In the genomic region with DNA sequence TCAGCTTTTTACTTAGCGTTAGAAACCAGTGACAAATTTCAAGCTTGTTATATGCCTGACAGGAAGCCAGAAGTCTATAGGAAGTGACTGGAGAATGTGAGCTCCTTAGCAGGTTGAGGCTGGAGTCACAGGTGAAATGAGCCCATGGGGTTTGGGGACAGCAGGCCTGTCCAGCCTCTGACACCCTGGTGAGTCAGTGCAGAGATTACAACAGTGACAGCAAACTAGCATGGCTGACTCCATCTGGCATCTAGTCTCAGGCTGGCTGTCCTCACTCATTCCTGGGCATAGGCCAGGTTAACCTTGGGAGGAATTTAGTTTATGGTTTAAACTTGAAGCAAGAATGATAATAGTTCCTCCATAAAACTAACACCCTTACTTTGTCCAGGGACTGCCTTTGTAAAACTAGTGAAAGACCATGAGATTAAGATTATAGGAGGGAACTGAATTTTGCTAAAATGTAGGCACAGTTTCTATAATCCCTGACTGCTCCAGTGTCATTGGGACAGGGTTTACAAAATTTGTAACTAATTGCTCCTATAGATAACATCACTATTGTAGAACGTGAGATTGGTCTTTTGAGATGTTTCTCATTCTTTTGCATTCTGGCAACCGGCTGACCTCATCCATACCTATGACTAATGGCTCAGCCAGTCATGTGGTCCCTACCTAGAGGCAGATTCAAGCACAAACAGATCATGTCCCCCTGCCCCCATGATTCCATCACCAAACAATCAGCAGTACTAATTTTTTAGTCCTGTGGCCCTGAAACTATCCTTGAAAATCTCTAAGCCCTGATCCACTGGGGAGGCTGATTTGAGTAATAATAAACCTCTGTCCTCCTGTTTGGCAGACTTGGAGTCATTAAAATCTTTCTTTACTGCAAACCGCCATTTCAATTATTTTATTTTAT, we compare ENCODE assay signal across 3 cellular contexts.
TF ChIP-seq lines count a peak whose summit lies in the region.
"Not testable (repeated sequence)": the region's sequence is repeated elsewhere in the genome, so short reads cannot be mapped to it uniquely, and the experiment has no call there.

No MANE protein-coding gene starts in this region.

TF ChIP-seq in IMR-90, 13 proteins besides CTCF, POLR2A, EP300 and RAD21:
- TF ChIP-seq, protein P1, sequence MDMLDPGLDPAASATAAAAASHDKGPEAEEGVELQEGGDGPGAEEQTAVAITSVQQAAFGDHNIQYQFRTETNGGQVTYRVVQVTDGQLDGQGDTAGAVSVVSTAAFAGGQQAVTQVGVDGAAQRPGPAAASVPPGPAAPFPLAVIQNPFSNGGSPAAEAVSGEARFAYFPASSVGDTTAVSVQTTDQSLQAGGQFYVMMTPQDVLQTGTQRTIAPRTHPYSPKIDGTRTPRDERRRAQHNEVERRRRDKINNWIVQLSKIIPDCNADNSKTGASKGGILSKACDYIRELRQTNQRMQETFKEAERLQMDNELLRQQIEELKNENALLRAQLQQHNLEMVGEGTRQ (IDR thresholded peaks at IDR 0.05; ENCODE audit: low read depth, low read length), result peak; percentile 26; the same call in 1 of the 2 replicates
- 0 out of 2 replicates have a peak, but pooled peaks have one; percentile 8 for TF ChIP-seq FOS (IDR thresholded peaks at IDR 0.05; ENCODE audit: low read depth, low read length)

TF ChIP-seq in SK-N-SH, 30 proteins besides CTCF, POLR2A, EP300 and RAD21:
- TF ChIP-seq NFIC (IDR thresholded peaks at IDR 0.05; ENCODE audit: borderline replicate concordance) (peak; percentile 40), RXRA (IDR thresholded peaks at IDR 0.05; ENCODE audit: borderline replicate concordance, low read depth) (peak; percentile 17; the same call in 1 of the 2 replicates), TEAD4 (IDR thresholded peaks at IDR 0.05; ENCODE audit: borderline replicate concordance, insufficient read depth) (peak; percentile 4; the same call in 1 of the 2 replicates), FOSL2 (IDR thresholded peaks at IDR 0.05; ENCODE audit: borderline replicate concordance, low read depth) (peak; percentile 30; the same call in 1 of the 2 replicates), FOXM1 (IDR thresholded peaks at IDR 0.05; ENCODE audit: low read depth) (0 out of 2 replicates have a peak, but pooled peaks have one; percentile 34), JUND (IDR thresholded peaks at IDR 0.05) (peak; percentile 47; the same call in 1 of the 2 replicates), TCF12 (IDR thresholded peaks at IDR 0.05) (peak; percentile 54)
- TF ChIP-seq, protein P2, sequence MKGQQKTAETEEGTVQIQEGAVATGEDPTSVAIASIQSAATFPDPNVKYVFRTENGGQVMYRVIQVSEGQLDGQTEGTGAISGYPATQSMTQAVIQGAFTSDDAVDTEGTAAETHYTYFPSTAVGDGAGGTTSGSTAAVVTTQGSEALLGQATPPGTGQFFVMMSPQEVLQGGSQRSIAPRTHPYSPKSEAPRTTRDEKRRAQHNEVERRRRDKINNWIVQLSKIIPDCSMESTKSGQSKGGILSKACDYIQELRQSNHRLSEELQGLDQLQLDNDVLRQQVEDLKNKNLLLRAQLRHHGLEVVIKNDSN (IDR thresholded peaks at IDR 0.05; ENCODE audit: borderline replicate concordance, low read depth), result peak; percentile 18; the same call in 1 of the 2 replicates
- TF ChIP-seq, protein P3, sequence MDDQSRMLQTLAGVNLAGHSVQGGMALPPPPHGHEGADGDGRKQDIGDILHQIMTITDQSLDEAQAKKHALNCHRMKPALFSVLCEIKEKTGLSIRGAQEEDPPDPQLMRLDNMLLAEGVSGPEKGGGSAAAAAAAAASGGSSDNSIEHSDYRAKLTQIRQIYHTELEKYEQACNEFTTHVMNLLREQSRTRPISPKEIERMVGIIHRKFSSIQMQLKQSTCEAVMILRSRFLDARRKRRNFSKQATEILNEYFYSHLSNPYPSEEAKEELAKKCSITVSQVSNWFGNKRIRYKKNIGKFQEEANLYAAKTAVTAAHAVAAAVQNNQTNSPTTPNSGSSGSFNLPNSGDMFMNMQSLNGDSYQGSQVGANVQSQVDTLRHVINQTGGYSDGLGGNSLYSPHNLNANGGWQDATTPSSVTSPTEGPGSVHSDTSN (IDR thresholded peaks at IDR 0.05), result 0 out of 2 replicates have a peak, but pooled peaks have one; percentile 38

TF ChIP-seq in K562, 482 proteins besides CTCF, POLR2A, EP300 and RAD21:
- peak; percentile 14; the same call in 1 of the 2 replicates for TF ChIP-seq ATF3 (IDR thresholded peaks at IDR 0.05)
- TF ChIP-seq ATF3 (CRISPR knock-in tag; conservative IDR thresholded peaks at IDR 0.05), result not testable (repeated sequence)
